8 cellular contexts compared by ENCODE assay signal in the genomic region with DNA sequence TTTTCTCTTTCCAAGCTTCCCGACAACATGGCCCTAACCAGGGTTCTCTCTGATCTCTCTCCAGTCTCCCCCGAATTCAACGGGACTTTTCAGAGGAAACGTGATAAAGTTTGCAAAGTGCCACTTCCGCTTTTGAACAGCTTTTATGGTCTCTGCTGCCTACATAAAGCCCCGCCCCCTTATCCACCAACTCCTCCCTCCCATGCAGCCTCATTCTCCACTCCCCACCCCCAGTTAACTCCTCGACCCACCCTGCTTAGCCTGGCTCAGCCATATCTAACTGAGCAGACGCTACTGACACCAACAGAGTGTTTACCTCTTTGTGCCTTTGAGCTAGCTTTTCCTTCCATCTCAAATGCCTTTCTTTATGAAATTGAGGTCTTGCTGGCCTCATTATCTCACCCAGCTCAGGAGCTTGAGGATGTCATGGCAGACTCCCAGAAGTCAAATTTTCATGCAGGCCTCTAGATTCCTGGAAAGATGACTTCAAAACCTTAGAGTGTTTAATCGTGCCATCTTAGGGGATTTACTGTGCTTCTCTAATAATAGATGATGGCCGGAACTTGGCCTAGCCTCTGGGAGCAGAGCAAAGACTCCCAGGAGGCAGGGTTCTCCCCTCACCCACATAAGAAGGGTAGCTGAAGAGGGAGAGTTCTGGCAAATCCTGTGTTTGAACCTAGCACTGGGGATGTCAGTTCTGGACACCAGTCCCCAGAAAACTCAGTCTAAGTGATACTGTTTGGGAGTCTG.
DNase-seq lines count a peak whose midpoint lies in the region; ATAC-seq and TF ChIP-seq lines count a peak whose summit lies in the region.

No MANE protein-coding gene starts in this region.

- H3K4me3 Mint-ChIP-seq in Calu3 (ENCODE audit: low read depth, unreplicated experiment): no peak overlapping the region

- H3K27ac Mint-ChIP-seq in Calu3 (ENCODE audit: unreplicated experiment): no peak overlapping the region

- H3K27me3 Mint-ChIP-seq in Calu3 (ENCODE audit: unreplicated experiment): peaks cover 29% of the 10 kb centered on the region

- no peaks in the 10 kb centered on the region for H3K27me3 ChIP-seq in PC-9 (ENCODE audit: insufficient read depth, low read depth)

- H3K79me2 ChIP-seq in PC-9 (ENCODE audit: low read depth): no peaks in the 10 kb centered on the region

- TF ChIP-seq POLR2A in NB4 (IDR thresholded peaks at IDR 0.05; ENCODE audit: extremely low read depth, insufficient read length): no peak

- POLR2A ChIA-PET in PC-9 (lab: Charles Lee; ENCODE audit: unreplicated experiment): no interaction called here

- H3K4me1 Mint-ChIP-seq in Calu3 (ENCODE audit: low read depth, unreplicated experiment): no peaks in the 10 kb centered on the region

- H3K36me3 Mint-ChIP-seq in Calu3 (ENCODE audit: insufficient read depth, unreplicated experiment): no peaks in the 10 kb centered on the region

- no peak overlapping the region for H3K4me3 ChIP-seq in NB4 (ENCODE audit: low read depth, low read length)
- no peak overlapping the region for H3K4me3 ChIP-seq in coronary artery
- H3K4me3 ChIP-seq in PC-9: no peak overlapping the region

- ATAC-seq in GM21390 (IDR thresholded peaks at IDR 0.05; ENCODE audit: unreplicated experiment): peak; percentile 62

- no peak for TF ChIP-seq CTCF in NB4 (IDR thresholded peaks at IDR 0.05; ENCODE audit: low read depth, low read length)
- TF ChIP-seq CTCF in Calu3 (IDR thresholded peaks at IDR 0.05; ENCODE audit: unreplicated experiment): no peak
- no peak for TF ChIP-seq CTCF in coronary artery (IDR thresholded peaks at IDR 0.05)
- TF ChIP-seq CTCF in PC-9 (conservative IDR thresholded peaks at IDR 0.05): no peak

- H4K20me1 ChIP-seq in PC-9 (ENCODE audit: insufficient read depth): no peaks in the 10 kb centered on the region

- no peak overlapping the region for H2AFZ ChIP-seq in PC-9

- no peaks in the 10 kb centered on the region for H3F3A ChIP-seq in PC-9 (ENCODE audit: insufficient read depth, low read depth)

- H3K27ac ChIP-seq in coronary artery: no peak overlapping the region
- no peak overlapping the region for H3K27ac ChIP-seq in PC-9

- no peaks in the 10 kb centered on the region for H3K9me3 Mint-ChIP-seq in Calu3 (ENCODE audit: low read depth, unreplicated experiment)

- no peaks in the 10 kb centered on the region for H3K4me1 ChIP-seq in PC-9 (replicated peaks; ENCODE audit: insufficient read depth)

- no peaks in the 10 kb centered on the region for H3K9me3 ChIP-seq in PC-9 (ENCODE audit: insufficient read depth, low read depth)

- CTCF ChIA-PET in Calu3 (lab: Charles Lee) (no interaction called here), PC-9 (lab: Charles Lee) (no interaction called here)

- H3K4me2 ChIP-seq in PC-9: no peak overlapping the region

- BruUV-seq in Calu3 (replicated peaks; lab: Mats Ljungman, UMichigan): no TSS peak
- BruUV-seq in PC-9 (replicated peaks; lab: Mats Ljungman, UMichigan): no TSS peak

- H3K36me3 ChIP-seq in PC-9 (ENCODE audit: low read depth): no peaks in the 10 kb centered on the region

- H3K9me2 ChIP-seq in PC-9 (ENCODE audit: insufficient read depth): no peaks in the 10 kb centered on the region

- DNase-seq in NB4 (ENCODE audit: low read depth) (peak; percentile 87), activated T-cell treated with anti-CD3 and anti-CD28 coated beads for 4 hours (peak; percentile 46), Calu3 (no peak), DMS53 treated with DMSO at 0.1 percent for 48 hours (lab: John Stamatoyannopoulos, UW; ENCODE audit: unreplicated experiment) (no peak), coronary artery (ENCODE audit: low spot score) (no peak), PC-9 (no peak)
- peak; percentile 42 for DNase-seq in stimulated activated CD4-positive, alpha-beta T cell treated with anti-CD3 and anti-CD28 coated beads, Interleukin-12 subunit alpha, Interleukin-12 subunit beta, amount 100 ng/mL, for 4 hours

- intact Hi-C loops in Calu3 (cut with micrococcal nuclease; ENCODE audit: unreplicated experiment) (no loop called here), PC-9 (cut with micrococcal nuclease; ENCODE audit: unreplicated experiment) (no loop called here)

Comparison
In these comparisons a context has a peak if more than half of its experiments do, and no peak if none do; other contexts are left out.
1. DNase-seq: peak in NB4 (single experiment), activated T-cell treated with anti-CD3 and anti-CD28 coated beads for 4 hours (single experiment) and stimulated activated CD4-positive, alpha-beta T cell treated with anti-CD3 and anti-CD28 coated beads, Interleukin-12 subunit alpha, Interleukin-12 subunit beta, amount 100 ng/mL, for 4 hours (single experiment); none in Calu3 (single experiment), DMS53 treated with DMSO at 0.1 percent for 48 hours (single experiment), coronary artery (single experiment) and PC-9 (0 of 2).